In the genomic region with DNA sequence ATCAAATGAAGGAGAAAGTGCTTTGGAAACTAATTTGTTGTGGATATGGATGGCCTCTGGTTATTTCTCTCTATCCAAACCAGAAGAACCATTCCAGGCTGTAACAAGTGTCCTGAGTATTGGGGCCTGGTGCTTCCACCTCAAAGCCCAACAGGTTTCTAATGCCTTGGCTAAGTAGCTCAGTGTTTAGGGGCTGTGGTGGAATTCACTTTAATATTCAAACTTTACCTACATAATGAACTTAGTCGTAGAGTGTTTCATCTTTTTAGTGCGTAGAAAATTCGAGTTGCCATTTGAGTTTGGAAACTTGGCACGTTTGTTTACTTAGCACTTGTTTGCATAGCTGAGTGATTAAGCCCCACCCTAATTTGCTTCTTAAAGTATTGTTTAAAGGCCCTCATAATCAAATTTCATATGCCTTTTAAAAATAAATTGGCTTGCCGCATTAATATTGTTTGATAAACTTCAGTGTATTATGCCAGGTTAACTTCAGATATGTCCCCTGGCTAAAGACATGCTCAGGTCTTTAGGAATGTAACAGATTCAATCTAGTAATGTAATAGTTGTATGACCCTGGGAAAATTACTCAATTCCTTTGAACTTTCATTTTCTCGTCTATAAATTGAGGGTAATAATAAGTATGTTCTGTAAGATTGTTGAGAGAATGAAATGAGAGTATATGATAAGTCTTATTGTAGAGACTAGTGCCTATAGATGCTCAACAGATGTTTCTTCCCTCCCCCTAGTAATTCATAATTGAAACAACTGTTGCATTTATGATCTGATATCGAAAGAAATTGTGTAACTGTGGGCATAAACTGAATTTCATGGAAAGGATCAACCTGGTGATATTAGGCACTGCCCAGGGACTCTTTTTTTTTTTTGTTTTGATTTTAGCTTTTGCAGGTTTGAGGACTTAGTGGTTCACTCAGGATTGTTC, we compare ENCODE assay signal across 8 cellular contexts. TPM values are rescaled to one million over a fixed set of nuclear protein-coding genes. Genes with fewer than 3 reads are reported as not detected.
DNase-seq lines count a peak whose midpoint lies in the region; ATAC-seq lines count a peak whose summit lies in the region.

No MANE protein-coding gene starts in this region.

- H3K27ac Mint-ChIP-seq in activated naive CD4-positive, alpha-beta T cell treated with anti-CD3 and anti-CD28 coated beads, Interleukin-2, amount 50 U/mL, for 72 hours, result peak overlapping the region; percentile 17 to 68
- peak overlapping the region; percentile 81 to 92 (median 88) for H3K27ac Mint-ChIP-seq in immature natural killer cell

- peaks cover 42 to 63% of the 10 kb centered on the region in 2 donors for H3K4me1 Mint-ChIP-seq in immature natural killer cell

- no peak for ATAC-seq in activated naive CD4-positive, alpha-beta T cell treated with anti-CD3 and anti-CD28 coated beads, Interleukin-2, amount 50 U/mL, for 72 hours

- no peaks in the 10 kb centered on the region for H3K9me3 Mint-ChIP-seq in activated naive CD4-positive, alpha-beta T cell treated with anti-CD3 and anti-CD28 coated beads, Interleukin-2, amount 50 U/mL, for 72 hours
- no peaks in the 10 kb centered on the region for H3K9me3 Mint-ChIP-seq in immature natural killer cell

- H3K4me3 Mint-ChIP-seq in immature natural killer cell, result peak overlapping the region; percentile 85 to 97 (median 92)

- peaks cover 0 to 5% (median 0%) of the 10 kb centered on the region in 3 donors for H3K27me3 Mint-ChIP-seq in immature natural killer cell (ENCODE audit: low read depth in 3 of 3)

- DNase-seq in NCI-H748 (lab: John Stamatoyannopoulos, UW; ENCODE audit: unreplicated experiment), result peak; percentile 13
- no peak for DNase-seq in NCI-H748 treated with DMSO at 0.1 percent for 48 hours (lab: John Stamatoyannopoulos, UW)
- no peak for DNase-seq in activated naive CD4-positive, alpha-beta T cell treated with anti-CD3 and anti-CD28 coated beads, Interleukin-2, amount 50 U/mL, for 72 hours (ENCODE audit: low spot score in 2 of 2)
- DNase-seq in immature natural killer cell, result no peak
- DNase-seq in substantia nigra (lab: John Stamatoyannopoulos, UW), result no peak
- no peak for DNase-seq in NCI-H187 treated with DMSO at 0.1 percent for 48 hours (lab: John Stamatoyannopoulos, UW)
- no peak for DNase-seq in germinal center (ENCODE audit: low spot score)
- DNase-seq in SKM-1 (lab: John Stamatoyannopoulos, UW; ENCODE audit: unreplicated experiment), result no peak

- peak overlapping the region; percentile 73 for H3K27ac ChIP-seq in substantia nigra (ENCODE audit: low read depth, low read length, poor library complexity, severe bottlenecking)

- peaks cover 0 to 5% of the 10 kb centered on the region in 2 donors for H3K36me3 Mint-ChIP-seq in activated naive CD4-positive, alpha-beta T cell treated with anti-CD3 and anti-CD28 coated beads, Interleukin-2, amount 50 U/mL, for 72 hours
- peaks cover 0 to 3% (median 0%) of the 10 kb centered on the region in 3 donors for H3K36me3 Mint-ChIP-seq in immature natural killer cell

RNA-seq across cellular contexts. Expression of a gene that starts 1.6 kb away (rescaled TPM):
- total RNA-seq in activated naive CD4-positive, alpha-beta T cell treated with anti-CD3 and anti-CD28 coated beads, Interleukin-2, amount 50 U/mL, for 72 hours, result 1 to 10 TPM; 3.9 to 6.5 TPM
- polyA plus RNA-seq in immature natural killer cell, result 10 to 100 TPM in 1 of 3 donors, 1 to 10 TPM in 2; 2.9 to 13.7 (median 8.8) TPM

RNA-seq across cellular contexts. Expression of a gene that starts 39.6 kb away (rescaled TPM):
- total RNA-seq in activated naive CD4-positive, alpha-beta T cell treated with anti-CD3 and anti-CD28 coated beads, Interleukin-2, amount 50 U/mL, for 72 hours, result 10 to 100 TPM; 39.8 to 78.9 TPM
- under 1 TPM in 2 of 3 donors, not detected in 1; 0.29 to 0.96 TPM for polyA plus RNA-seq in immature natural killer cell
